In the genomic region with DNA sequence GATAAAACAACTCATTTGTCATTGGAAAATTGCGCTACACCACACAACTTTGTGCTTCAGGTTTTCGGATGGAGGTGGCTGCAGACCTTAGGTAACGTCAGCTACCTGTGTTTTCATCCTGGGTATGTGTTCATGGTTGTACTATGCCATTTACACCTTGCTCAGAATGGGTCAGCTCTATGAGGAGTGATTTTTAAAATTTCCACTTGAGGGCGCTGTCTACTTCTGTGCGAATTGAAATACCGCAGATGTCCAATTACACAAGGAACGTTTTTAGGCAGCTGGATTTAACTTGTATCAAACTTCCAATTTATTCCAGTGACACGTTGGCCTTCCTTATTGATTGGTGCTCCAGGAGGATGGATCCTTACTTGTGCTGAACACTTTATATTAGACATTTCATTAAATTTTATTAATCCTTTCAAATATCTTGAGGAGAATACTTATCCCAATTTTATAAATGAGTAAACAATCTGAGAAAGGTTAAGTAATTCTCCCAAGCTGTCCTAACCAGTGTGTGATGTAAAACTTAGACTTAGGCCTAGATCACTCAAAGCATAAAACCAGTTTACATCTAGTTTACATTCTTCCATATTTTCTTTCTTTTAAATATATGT, we compare ENCODE assay signal across 8 cellular contexts. TPM values are rescaled to one million over a fixed set of nuclear protein-coding genes. Genes with fewer than 3 reads are reported as not detected.
DNase-seq lines count a peak whose midpoint lies in the region; ATAC-seq and TF ChIP-seq lines count a peak whose summit lies in the region.

No MANE protein-coding gene starts in this region.

- intact Hi-C loops in MCF 10A (cut with micrococcal nuclease) (loop anchor here (2.0 kb wide), 1 partner anchor 1023 kb away; no protein-coding TSS in a partner anchor), breast epithelium (cut with DNase I; ENCODE audit: low total_unique reads) (no loop called here)

- no peaks in the 10 kb centered on the region for H3K9me3 ChIP-seq in breast epithelium

- POLR2A ChIA-PET in MCF 10A (lab: Yijun Ruan, JAX), result no interaction called here
- POLR2A ChIA-PET in activated CD8-positive, alpha-beta T cell treated with anti-CD3 and anti-CD28 coated beads, Interleukin-2, amount 10 ng/mL, durations not matched to agents 7 days and 5 days (lab: Charles Lee), result no interaction called here

- H3K27me3 ChIP-seq in breast epithelium, result no peaks in the 10 kb centered on the region

- H3K36me3 ChIP-seq in breast epithelium, result no peaks in the 10 kb centered on the region

- CTCF ChIA-PET in MCF 10A (lab: Yijun Ruan, JAX), result interaction anchor here (0.9 to 2.0 kb wide), 4 partner anchors 9 to 1218 kb away, joined by 3 to 6 read pairs (median 4); no protein-coding TSS in a partner anchor
- CTCF ChIA-PET in activated CD8-positive, alpha-beta T cell treated with anti-CD3 and anti-CD28 coated beads, Interleukin-2, amount 10 ng/mL, durations not matched to agents 7 days and 5 days (lab: Charles Lee), result interaction anchor here (0.6 to 1.2 kb wide), 5 partner anchors 9 to 609 kb away, joined by 3 to 4 read pairs (median 3); no protein-coding TSS in a partner anchor

- H3K27me3 Mint-ChIP-seq in MCF 10A (ENCODE audit: insufficient read depth, unreplicated experiment), result no peaks in the 10 kb centered on the region
- no peaks in the 10 kb centered on the region for H3K27me3 Mint-ChIP-seq in activated CD8-positive, alpha-beta T cell treated with anti-CD3 and anti-CD28 coated beads, Interleukin-2, amount 10 ng/mL, durations not matched to agents 7 days and 5 days (ENCODE audit: low read depth)

- no peak for TF ChIP-seq POLR2A in breast epithelium (IDR thresholded peaks at IDR 0.05)

- H3K4me1 ChIP-seq in breast epithelium, result no peaks in the 10 kb centered on the region

- H3K9me3 Mint-ChIP-seq in MCF 10A (ENCODE audit: unreplicated experiment), result no peaks in the 10 kb centered on the region
- no peaks in the 10 kb centered on the region for H3K9me3 Mint-ChIP-seq in activated CD8-positive, alpha-beta T cell treated with anti-CD3 and anti-CD28 coated beads, Interleukin-2, amount 10 ng/mL, durations not matched to agents 7 days and 5 days (ENCODE audit: insufficient read depth)

- H3K4me3 ChIP-seq in breast epithelium, result no peak overlapping the region

- ATAC-seq in HG02623 (IDR thresholded peaks at IDR 0.05; ENCODE audit: unreplicated experiment) (peak; percentile 69), left lobe of liver (peak; percentile 92), HG03025 (IDR thresholded peaks at IDR 0.05; ENCODE audit: low FRiP score, unreplicated experiment) (no peak)
- no peak for ATAC-seq in activated CD8-positive, alpha-beta T cell treated with anti-CD3 and anti-CD28 coated beads, Interleukin-2, amount 10 ng/mL, durations not matched to agents 7 days and 5 days

- DNase-seq in MCF 10A (ENCODE audit: unreplicated experiment) (peak; percentile 44), breast epithelium (ENCODE audit: low spot score in 2 of 2) (no peak), NCI-H146 treated with DMSO at 0.1 percent for 48 hours (lab: John Stamatoyannopoulos, UW; ENCODE audit: unreplicated experiment) (peak; percentile 55), left lobe of liver (ENCODE audit: low spot score) (no peak), NCI-H2227 treated with DMSO at 0.1 percent for 48 hours (lab: John Stamatoyannopoulos, UW) (no peak)
- peak; percentile 29 for DNase-seq in activated CD8-positive, alpha-beta T cell treated with anti-CD3 and anti-CD28 coated beads, Interleukin-2, amount 10 ng/mL, durations not matched to agents 7 days and 5 days

- no TSS peak for BruUV-seq in MCF 10A (replicated peaks; lab: Mats Ljungman, UMichigan)

- no peaks in the 10 kb centered on the region for H3K4me1 Mint-ChIP-seq in MCF 10A (ENCODE audit: insufficient read depth, unreplicated experiment)
- no peaks in the 10 kb centered on the region for H3K4me1 Mint-ChIP-seq in activated CD8-positive, alpha-beta T cell treated with anti-CD3 and anti-CD28 coated beads, Interleukin-2, amount 10 ng/mL, durations not matched to agents 7 days and 5 days (ENCODE audit: low read depth)

- TF ChIP-seq CTCF in MCF 10A (IDR thresholded peaks at IDR 0.05; ENCODE audit: unreplicated experiment) (peak; percentile 44), breast epithelium (IDR thresholded peaks at IDR 0.05) (peak in 1 of 3 donors; percentile 38)

- no peaks in the 10 kb centered on the region for H3K36me3 Mint-ChIP-seq in MCF 10A (ENCODE audit: insufficient read depth, unreplicated experiment)
- no peaks in the 10 kb centered on the region for H3K36me3 Mint-ChIP-seq in activated CD8-positive, alpha-beta T cell treated with anti-CD3 and anti-CD28 coated beads, Interleukin-2, amount 10 ng/mL, durations not matched to agents 7 days and 5 days (ENCODE audit: low read depth)

- no peak overlapping the region for H3K27ac Mint-ChIP-seq in MCF 10A (ENCODE audit: low read depth, unreplicated experiment)
- no peak overlapping the region for H3K27ac Mint-ChIP-seq in activated CD8-positive, alpha-beta T cell treated with anti-CD3 and anti-CD28 coated beads, Interleukin-2, amount 10 ng/mL, durations not matched to agents 7 days and 5 days

- H3K4me3 Mint-ChIP-seq in MCF 10A (ENCODE audit: unreplicated experiment), result no peak overlapping the region
- H3K4me3 Mint-ChIP-seq in activated CD8-positive, alpha-beta T cell treated with anti-CD3 and anti-CD28 coated beads, Interleukin-2, amount 10 ng/mL, durations not matched to agents 7 days and 5 days, result no peak overlapping the region

- H3K27ac ChIP-seq in breast epithelium, result no peak overlapping the region

RNA-seq across cellular contexts. Expression of gene DMRTA1, which starts 23.4 kb away (rescaled TPM):
- 0.54 and 0.77 TPM in 2 replicates for total RNA-seq in MCF 10A (2022)
- total RNA-seq in breast epithelium, result 10 to 100 TPM in 1 of 3 donors, 1 to 10 TPM in 1, under 1 TPM in 1; 0.66 to 12.2 (median 1.6) TPM
- not detected for total RNA-seq in activated CD8-positive, alpha-beta T cell treated with anti-CD3 and anti-CD28 coated beads, Interleukin-2, amount 10 ng/mL, durations not matched to agents 7 days and 5 days
- total RNA-seq in left lobe of liver, result 6.9 TPM

Comparison
In these comparisons a context has a peak if more than half of its experiments do, and no peak if none do; other contexts are left out.
1. DNase-seq: peak in MCF 10A (single experiment), NCI-H146 treated with DMSO at 0.1 percent for 48 hours (single experiment) and activated CD8-positive, alpha-beta T cell treated with anti-CD3 and anti-CD28 coated beads, Interleukin-2, amount 10 ng/mL, durations not matched to agents 7 days and 5 days (single experiment); none in breast epithelium (0 of 2), left lobe of liver (single experiment) and NCI-H2227 treated with DMSO at 0.1 percent for 48 hours (single experiment).
2. ATAC-seq: peak in HG02623 (single experiment) and left lobe of liver (single experiment); none in activated CD8-positive, alpha-beta T cell treated with anti-CD3 and anti-CD28 coated beads, Interleukin-2, amount 10 ng/mL, durations not matched to agents 7 days and 5 days (single experiment) and HG03025 (single experiment).